8 cellular contexts compared by ENCODE assay signal in genomic region chr5:138466058-138466899, GRCh38. TPM values are rescaled to one million over a fixed set of nuclear protein-coding genes. Genes with fewer than 3 reads are reported as not detected.
DNase-seq lines count a peak whose midpoint lies in the region; ATAC-seq and TF ChIP-seq lines count a peak whose summit lies in the region.

No MANE protein-coding gene starts in this region.

- peak overlapping the region; percentile 44 for H3K9ac ChIP-seq in muscle layer of colon (ENCODE audit: low read length)

- intact Hi-C loops in uterus (cut with DNase I; ENCODE audit: low total_unique reads), result no loop called here

- no peak for ATAC-seq in HG02610 (IDR thresholded peaks at IDR 0.05; ENCODE audit: unreplicated experiment)

- no peak for TF ChIP-seq POLR2A in uterus (IDR thresholded peaks at IDR 0.05)

- H3K9me3 ChIP-seq in muscle layer of colon (ENCODE audit: low read length) (no peaks in the 10 kb centered on the region), uterus (no peaks in the 10 kb centered on the region)

- TF ChIP-seq CTCF in uterus (IDR thresholded peaks at IDR 0.05), result no peak

- H3K4me1 ChIP-seq in muscle layer of colon (ENCODE audit: insufficient read depth, low read length), result peaks cover 16% of the 10 kb centered on the region
- H3K4me1 ChIP-seq in uterus, result peaks cover 0 to 8% of the 10 kb centered on the region in 2 donors

- H3K4me3 ChIP-seq in muscle layer of colon (ENCODE audit: low read depth in 1 of 2, low read length in 2 of 2) (peak overlapping the region; percentile 86 to 94), uterus (peak overlapping the region; percentile 69 to 75)

- H3K27ac ChIP-seq in caudate nucleus (ENCODE audit: low read depth, low read length) (peak overlapping the region; percentile 67), muscle layer of colon (ENCODE audit: low read depth, low read length) (peak overlapping the region; percentile 70), uterus (peak overlapping the region; percentile 4 to 99)

- H3K36me3 ChIP-seq in muscle layer of colon (ENCODE audit: insufficient read depth, low read length), result no peaks in the 10 kb centered on the region
- no peaks in the 10 kb centered on the region for H3K36me3 ChIP-seq in uterus

- DNase-seq in EL (peak; percentile 53), RKO (ENCODE audit: low spot score) (peak; percentile 32), caudate nucleus (lab: John Stamatoyannopoulos, UW) (peak in 12 of 61 donors; percentile 31 to 65 (median 56)), uterus (peak in 1 of 2 donors; percentile 44), NCI-H2107 (lab: John Stamatoyannopoulos, UW) (no peak), activated gamma-delta T cell (lab: John Stamatoyannopoulos, UW) (no peak)

- H3K27me3 ChIP-seq in muscle layer of colon (ENCODE audit: control insufficient read depth in 1 of 2, insufficient read depth in 2 of 2, low read length in 2 of 2) (no peaks in the 10 kb centered on the region), uterus (no peaks in the 10 kb centered on the region)

RNA-seq across cellular contexts. Expression of gene EGR1, which starts 1.0 kb away (rescaled TPM):
- total RNA-seq in uterus, result 100 to 1,000 TPM in 1 of 4 donors, 10 to 100 TPM in 1, 1 to 10 TPM in 2; 2.6 to 123 (median 35.2) TPM

RNA-seq across cellular contexts. Expression of gene REEP2, which starts 27.4 kb away (rescaled TPM):
- total RNA-seq in uterus, result 10 to 100 TPM in 1 of 4 donors, 1 to 10 TPM in 2, under 1 TPM in 1; 0.77 to 14.1 (median 5.0) TPM

Comparison
In these comparisons a context has a peak if more than half of its experiments do, and no peak if none do; other contexts are left out.
1. DNase-seq: peak in EL (single experiment) and RKO (single experiment); none in NCI-H2107 (single experiment) and activated gamma-delta T cell (single experiment).
2. Peak in every context shown above with its lines, with median percentiles within 50 percentile points of each other: H3K27ac ChIP-seq.